In the genomic region with DNA sequence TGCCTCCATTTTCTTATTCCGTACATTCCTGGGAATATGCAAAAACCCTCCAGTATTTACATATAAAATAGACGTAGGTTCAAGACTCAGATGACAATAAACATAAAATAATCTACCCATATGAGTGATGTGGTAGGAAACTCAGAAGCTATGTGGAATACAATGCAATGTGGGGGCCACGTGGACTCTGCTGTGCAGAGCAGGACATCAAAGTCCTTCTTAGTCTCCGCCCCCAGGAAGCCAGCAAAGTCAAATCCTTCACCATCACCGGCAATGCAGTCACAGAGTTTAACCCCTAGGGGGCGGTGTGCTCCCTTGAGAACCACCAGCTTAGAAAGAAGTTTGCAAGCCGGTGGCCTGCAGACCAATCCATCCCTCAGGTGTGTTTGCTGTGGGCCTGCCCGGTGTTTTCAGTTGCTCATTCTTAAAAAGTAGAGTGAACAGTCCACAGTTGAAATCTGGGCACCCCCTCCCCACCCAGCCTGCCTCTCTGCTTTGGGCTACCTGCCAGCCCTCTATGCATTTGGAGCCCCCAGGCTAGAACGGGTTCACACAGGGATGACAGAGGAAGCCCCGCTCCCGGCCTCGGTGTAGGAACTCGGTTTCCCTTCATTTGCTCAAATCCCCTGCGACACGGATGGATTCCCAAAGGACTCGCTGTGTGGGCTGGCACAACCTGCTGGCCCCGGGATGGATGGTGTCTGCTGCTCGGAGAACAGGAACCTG, we compare ENCODE assay signal across 8 cellular contexts. TPM values are rescaled to one million over a fixed set of nuclear protein-coding genes. Genes with fewer than 3 reads are reported as not detected.
DNase-seq lines count a peak whose midpoint lies in the region; ATAC-seq and TF ChIP-seq lines count a peak whose summit lies in the region.

No MANE protein-coding gene starts in this region.

- no peaks in the 10 kb centered on the region for H3K27me3 ChIP-seq in Karpas-422 (ENCODE audit: low read length)

- H3K4me3 Mint-ChIP-seq in activated T-helper 1 cell treated with anti-CD3 and anti-CD28 coated beads, Interleukin-12 subunit alpha, Interleukin-12 subunit beta, Interleukin-2, Interleukin-4 antibody, amounts not matched to agents 30 ng/mL and 10 ng/mL and 1 ng/mL, durations not matched to agents 14 hours and 24 hours and 36 hours: no peak overlapping the region

- H3K4me1 Mint-ChIP-seq in activated T-helper 1 cell treated with anti-CD3 and anti-CD28 coated beads, Interleukin-12 subunit alpha, Interleukin-12 subunit beta, Interleukin-2, Interleukin-4 antibody, amounts not matched to agents 30 ng/mL and 10 ng/mL and 1 ng/mL, durations not matched to agents 14 hours and 24 hours and 36 hours (ENCODE audit: low read depth): peaks cover 46% of the 10 kb centered on the region

- DNase-seq in ELR (ENCODE audit: low read depth): peak; percentile 81
- peak; percentile 95 for DNase-seq in Karpas-422
- peak; percentile 91 for DNase-seq in RWPE1 (ENCODE audit: low spot score)
- peak; percentile 81 for DNase-seq in activated T-helper 1 cell treated with anti-CD3 and anti-CD28 coated beads, Interleukin-12 subunit alpha, Interleukin-12 subunit beta, Interleukin-2, Interleukin-4 antibody, amounts not matched to agents 30 ng/mL and 10 ng/mL and 1 ng/mL, durations not matched to agents 14 hours and 24 hours and 36 hours (ENCODE audit: low spot score)
- DNase-seq in fibroblast of the aortic adventitia (ENCODE audit: low read depth): peak; percentile 86
- DNase-seq in non-pigmented ciliary epithelial cell (ENCODE audit: low read depth): peak; percentile 60
- peak; percentile 89 for DNase-seq in superior temporal gyrus (ENCODE audit: extremely low spot score)

- ATAC-seq in HG02763 (IDR thresholded peaks at IDR 0.05; ENCODE audit: unreplicated experiment): no peak

- H3K4me3 ChIP-seq in Karpas-422 (ENCODE audit: low read length) (peak overlapping the region; percentile 46; the same call in 1 of the 2 replicates), fibroblast of the aortic adventitia (ENCODE audit: low read depth, low read length) (no peak overlapping the region)

- no peaks in the 10 kb centered on the region for H3K9me2 ChIP-seq in Karpas-422 (replicated peaks; ENCODE audit: insufficient read depth, low read length)

- intact Hi-C loops in activated T-helper 1 cell treated with anti-CD3 and anti-CD28 coated beads, Interleukin-12 subunit alpha, Interleukin-12 subunit beta, Interleukin-2, Interleukin-4 antibody, amounts not matched to agents 30 ng/mL and 10 ng/mL and 1 ng/mL, durations not matched to agents 14 hours and 24 hours and 36 hours (cut with micrococcal nuclease): loop anchor here (1.0 to 5.0 kb wide), 4 partner anchors 47 to 1363 kb away; no protein-coding TSS in a partner anchor

- H3K4me2 ChIP-seq in Karpas-422 (ENCODE audit: low read depth, low read length, poor library complexity, severe bottlenecking): peak overlapping the region; percentile 74

- no peaks in the 10 kb centered on the region for H3K9me3 ChIP-seq in Karpas-422 (ENCODE audit: low read length)

- POLR2A ChIA-PET in RWPE1 (lab: Yijun Ruan, JAX; ENCODE audit: low non-redundant PET): interaction anchor here (1.1 kb wide), 1 partner anchor 57 kb away, joined by 3 read pairs; no protein-coding TSS in a partner anchor

- peak overlapping the region; percentile 44 for H3K9ac ChIP-seq in Karpas-422 (ENCODE audit: low read length)

- peak overlapping the region; percentile 90 for H2AFZ ChIP-seq in Karpas-422 (ENCODE audit: low read length)

- TF ChIP-seq CTCF in RWPE1 (conservative IDR thresholded peaks at IDR 0.05; ENCODE audit: low read depth) (peak; percentile 99), fibroblast of the aortic adventitia (IDR thresholded peaks at IDR 0.05; ENCODE audit: insufficient read depth, low read length) (peak; percentile 89)

- H3K27me3 Mint-ChIP-seq in activated T-helper 1 cell treated with anti-CD3 and anti-CD28 coated beads, Interleukin-12 subunit alpha, Interleukin-12 subunit beta, Interleukin-2, Interleukin-4 antibody, amounts not matched to agents 30 ng/mL and 10 ng/mL and 1 ng/mL, durations not matched to agents 14 hours and 24 hours and 36 hours (ENCODE audit: insufficient read depth): no peaks in the 10 kb centered on the region

- H4K20me1 ChIP-seq in Karpas-422 (ENCODE audit: insufficient read depth, low read depth, low read length): no peaks in the 10 kb centered on the region

- H3K36me3 Mint-ChIP-seq in activated T-helper 1 cell treated with anti-CD3 and anti-CD28 coated beads, Interleukin-12 subunit alpha, Interleukin-12 subunit beta, Interleukin-2, Interleukin-4 antibody, amounts not matched to agents 30 ng/mL and 10 ng/mL and 1 ng/mL, durations not matched to agents 14 hours and 24 hours and 36 hours (ENCODE audit: low read depth): peaks cover 6% of the 10 kb centered on the region

- CTCF ChIA-PET in RWPE1 (lab: Yijun Ruan, JAX): interaction anchor here (0.6 to 2.8 kb wide), 17 partner anchors 30 to 1499 kb away, joined by 3 to 26 read pairs (median 4); no protein-coding TSS in a partner anchor

- H3K27ac ChIP-seq in Karpas-422 (ENCODE audit: low read length): no peak overlapping the region
- peak overlapping the region; percentile 69 for H3K27ac ChIP-seq in RWPE1

- no peaks in the 10 kb centered on the region for H3K36me3 ChIP-seq in Karpas-422 (ENCODE audit: insufficient read depth, low read length)

- no peaks in the 10 kb centered on the region for H3K79me2 ChIP-seq in Karpas-422 (ENCODE audit: low read length)

- H3K27ac Mint-ChIP-seq in activated T-helper 1 cell treated with anti-CD3 and anti-CD28 coated beads, Interleukin-12 subunit alpha, Interleukin-12 subunit beta, Interleukin-2, Interleukin-4 antibody, amounts not matched to agents 30 ng/mL and 10 ng/mL and 1 ng/mL, durations not matched to agents 14 hours and 24 hours and 36 hours: peak overlapping the region; percentile 14

- H3K4me1 ChIP-seq in Karpas-422 (ENCODE audit: low read length): peaks cover 40% of the 10 kb centered on the region

- H3K9me3 Mint-ChIP-seq in activated T-helper 1 cell treated with anti-CD3 and anti-CD28 coated beads, Interleukin-12 subunit alpha, Interleukin-12 subunit beta, Interleukin-2, Interleukin-4 antibody, amounts not matched to agents 30 ng/mL and 10 ng/mL and 1 ng/mL, durations not matched to agents 14 hours and 24 hours and 36 hours: no peaks in the 10 kb centered on the region

RNA-seq across cellular contexts. Expression of gene SULF2, which starts 59.9 kb away (rescaled TPM):
- not detected in 2 replicates for total RNA-seq in Karpas-422 (2014; rRNA removed; shearing (Covaris generic); ENCODE audit: low replicate concordance)
- total RNA-seq in activated T-helper 1 cell treated with anti-CD3 and anti-CD28 coated beads, Interleukin-12 subunit alpha, Interleukin-12 subunit beta, Interleukin-2, Interleukin-4 antibody, amounts not matched to agents 30 ng/mL and 10 ng/mL and 1 ng/mL, durations not matched to agents 14 hours and 24 hours and 36 hours: 0.52 and 0.66 TPM in 2 replicates
- 1.9 and 55.8 TPM in 2 replicates for total RNA-seq in fibroblast of the aortic adventitia (ENCODE audit: low replicate concordance)
